Comparison of ENCODE assay signal across 8 cellular contexts in genomic region chr17:409848-410673, GRCh38. TPM values are rescaled to one million over a fixed set of nuclear protein-coding genes. Genes with fewer than 3 reads are reported as not detected.
DNase-seq lines count a peak whose midpoint lies in the region; ATAC-seq, FAIRE-seq and TF ChIP-seq lines count a peak whose summit lies in the region.

No MANE protein-coding gene starts in this region.

- H2AK5ac ChIP-seq in H1 (ENCODE audit: low read depth, low read length), result peak overlapping the region; percentile 49; the same call in 1 of the 2 replicates

- no peaks in the 10 kb centered on the region for H3K79me2 ChIP-seq in H1 (ENCODE audit: control insufficient read depth in 1 of 2, insufficient read depth in 2 of 2, low read length in 2 of 2)

- H2BK15ac ChIP-seq in H1 (ENCODE audit: low read length), result 0 out of 2 replicates have a peak overlapping the region, but pooled peaks have one; percentile 72

- peak overlapping the region; percentile 78 for H3K4me3 Mint-ChIP-seq in activated CD8-positive, alpha-beta memory T cell treated with anti-CD3 and anti-CD28 coated beads, Interleukin-2, amount 10 ng/mL, durations not matched to agents 7 days and 5 days
- peak overlapping the region; percentile 87 for H3K4me3 Mint-ChIP-seq in memory B cell

- H3K9me3 Mint-ChIP-seq in activated CD8-positive, alpha-beta memory T cell treated with anti-CD3 and anti-CD28 coated beads, Interleukin-2, amount 10 ng/mL, durations not matched to agents 7 days and 5 days (ENCODE audit: low read depth), result no peaks in the 10 kb centered on the region
- H3K9me3 Mint-ChIP-seq in memory B cell, result no peaks in the 10 kb centered on the region

- H3K23ac ChIP-seq in H1 (ENCODE audit: insufficient read length), result no peak overlapping the region

- H3K36me3 ChIP-seq in H1 (ENCODE audit: control insufficient read depth in 2 of 4, insufficient read depth in 4 of 4, low read length in 3 of 4), result 0 out of 8 replicates have a peak, but pooled peaks cover 0 to 3% (median 0%) of the 10 kb centered on the region in 4 experiments

- H4K5ac ChIP-seq in H1 (ENCODE audit: insufficient read length, low read depth, low read length), result peak overlapping the region; percentile 65

- H3K4me1 ChIP-seq in H1 (replicated peaks in 1 of 4; ENCODE audit: control insufficient read depth in 3 of 4, insufficient read depth in 4 of 4, low read length in 3 of 4), result peaks cover 0 to 8% (median 3%) of the 10 kb centered on the region in 4 experiments; a peak in 4 of 7 replicates

- 0 out of 4 replicates have a peak, but pooled peaks of 1 of the 2 experiments have one; percentile 0 for TF ChIP-seq RAD21 in H1 (IDR thresholded peaks at IDR 0.05 in 1 of 2, conservative IDR thresholded peaks at IDR 0.05 in 1 of 2; ENCODE audit: low read depth in 2 of 2, low read length in 2 of 2)

- peak overlapping the region; percentile 9 for H3K56ac ChIP-seq in H1 (replicated peaks; ENCODE audit: insufficient read length, low read depth, low read length)

- H3K4ac ChIP-seq in H1 (replicated peaks; ENCODE audit: insufficient read length, low read depth, low read length), result peak overlapping the region; percentile 47

- peak; percentile 100 for FAIRE-seq in H1 (lab: Jason Lieb, UNC)

- POLR2A ChIA-PET in H1 (lab: Charles Lee; ENCODE audit: partially characterized antibody), result interaction anchor here (0.6 kb wide), 1 partner anchor 263 kb away, joined by 3 read pairs; no protein-coding TSS in a partner anchor

- TF ChIP-seq POLR2A in H1 (IDR thresholded peaks at IDR 0.05; ENCODE audit: control extremely low read depth in 1 of 2, low read depth in 2 of 2, low read length in 2 of 2), result peak in 1 of 2 experiments; percentile 47; a peak in 1 of 3 replicates

- no peak overlapping the region for H2BK120ac ChIP-seq in H1 (replicated peaks; ENCODE audit: low read depth, low read length)

- no peaks in the 10 kb centered on the region; the same call in 1 of the 2 replicates for H3K79me1 ChIP-seq in H1 (ENCODE audit: low read depth, low read length)

- peak overlapping the region in 2 of 4 experiments; percentile 54 to 56; a peak in 4 of 7 replicates for H3K9ac ChIP-seq in H1 (replicated peaks in 1 of 4; ENCODE audit: extremely low read depth in 1 of 4, low read depth in 3 of 4, low read length in 3 of 4)

- H2BK20ac ChIP-seq in H1 (ENCODE audit: low read length), result no peak overlapping the region

- H3K4me2 ChIP-seq in H1 (ENCODE audit: insufficient read depth in 1 of 2, low read depth in 2 of 2, low read length in 2 of 2), result peak overlapping the region; percentile 87 to 93

- TF ChIP-seq EP300 in H1 (IDR thresholded peaks at IDR 0.05; ENCODE audit: borderline replicate concordance in 1 of 2, low read depth in 2 of 2, low read length in 2 of 2), result no peak

- H4K91ac ChIP-seq in H1 (replicated peaks; ENCODE audit: insufficient read length, low read length), result peak overlapping the region; percentile 37

- H2AFZ ChIP-seq in H1 (ENCODE audit: low read length), result peak overlapping the region; percentile 70; the same call in 1 of the 2 replicates

- no peaks in the 10 kb centered on the region for H3K27me3 ChIP-seq in H1 (replicated peaks in 1 of 4; ENCODE audit: control insufficient read depth in 3 of 4, extremely low read depth in 1 of 4, insufficient read depth in 3 of 4, low read length in 3 of 4)

- H2BK5ac ChIP-seq in H1 (ENCODE audit: low read depth, low read length), result peak overlapping the region; percentile 82

- no peak overlapping the region for H2BK12ac ChIP-seq in H1 (ENCODE audit: low read depth, low read length)

- H3K36me3 Mint-ChIP-seq in activated CD8-positive, alpha-beta memory T cell treated with anti-CD3 and anti-CD28 coated beads, Interleukin-2, amount 10 ng/mL, durations not matched to agents 7 days and 5 days, result peaks cover 23% of the 10 kb centered on the region
- H3K36me3 Mint-ChIP-seq in memory B cell, result peaks cover 6% of the 10 kb centered on the region

- peak overlapping the region; percentile 50 to 76 (median 65) for H3K4me3 ChIP-seq in H1 (ENCODE audit: extremely low read depth in 1 of 4, insufficient read depth in 2 of 4, low read depth in 3 of 4, low read length in 4 of 4)

- peaks cover 3% of the 10 kb centered on the region for H3K27me3 Mint-ChIP-seq in activated CD8-positive, alpha-beta memory T cell treated with anti-CD3 and anti-CD28 coated beads, Interleukin-2, amount 10 ng/mL, durations not matched to agents 7 days and 5 days
- H3K27me3 Mint-ChIP-seq in memory B cell, result no peaks in the 10 kb centered on the region

- H3K18ac ChIP-seq in H1 (ENCODE audit: extremely low read depth, low read length), result peak overlapping the region; percentile 52; the same call in 1 of the 2 replicates

- 0 out of 2 replicates have a peak overlapping the region, but pooled peaks have one; percentile 44 for H3K27ac ChIP-seq in H1 (ENCODE audit: low read depth, low read length)

- no peaks in the 10 kb centered on the region for H3K9me3 ChIP-seq in H1 (ENCODE audit: insufficient read depth in 2 of 2, low read depth in 1 of 2, low read length in 1 of 2)

- no peak overlapping the region for H3K14ac ChIP-seq in H1 (ENCODE audit: insufficient read length)

- peaks cover 55% of the 10 kb centered on the region for H3K4me1 Mint-ChIP-seq in activated CD8-positive, alpha-beta memory T cell treated with anti-CD3 and anti-CD28 coated beads, Interleukin-2, amount 10 ng/mL, durations not matched to agents 7 days and 5 days
- H3K4me1 Mint-ChIP-seq in memory B cell, result peaks cover 41% of the 10 kb centered on the region

- no peak for TF ChIP-seq CTCF in H1 (IDR thresholded peaks at IDR 0.05; ENCODE audit: control extremely low read depth in 1 of 3, insufficient read depth in 1 of 3, low read depth in 1 of 3, low read length in 3 of 3)

- H4K20me1 ChIP-seq in H1 (replicated peaks in 1 of 2; ENCODE audit: control insufficient read depth in 1 of 2, insufficient read depth in 2 of 2, low read length in 2 of 2), result no peaks in the 10 kb centered on the region

- ATAC-seq in GM21367 (IDR thresholded peaks at IDR 0.05; ENCODE audit: unreplicated experiment) (peak; percentile 53), memory B cell (ENCODE audit: low read depth) (peak; percentile 84)
- ATAC-seq in activated CD8-positive, alpha-beta memory T cell treated with anti-CD3 and anti-CD28 coated beads, Interleukin-2, amount 10 ng/mL, durations not matched to agents 7 days and 5 days, result peak; percentile 88

- CTCF ChIA-PET in activated CD8-positive, alpha-beta memory T cell treated with anti-CD3 and anti-CD28 coated beads, Interleukin-2, amount 10 ng/mL, durations not matched to agents 7 days and 5 days (lab: Charles Lee), result interaction anchor here (0.7 to 3.2 kb wide), 5 partner anchors 11 to 571 kb away, joined by 3 to 128 read pairs (median 5); no protein-coding TSS in a partner anchor
- CTCF ChIA-PET in H1 (lab: Charles Lee; ENCODE audit: partially characterized antibody), result interaction anchor here (1.0 to 3.2 kb wide), 5 partner anchors 31 to 290 kb away, joined by 3 to 73 read pairs (median 4); no protein-coding TSS in a partner anchor

- DNase-seq in COR-L47 (lab: John Stamatoyannopoulos, UW) (peak; percentile 95), HT1080 (ENCODE audit: low read depth) (peak; percentile 98), NOMO-1 treated with DMSO at 0.1 percent for 48 hours (lab: John Stamatoyannopoulos, UW; ENCODE audit: unreplicated experiment) (peak; percentile 99), H1 (ENCODE audit: low read depth in 1 of 2, low spot score in 2 of 2) (peak; percentile 100), memory B cell (ENCODE audit: low spot score in 2 of 2) (peak; percentile 98)
- DNase-seq in activated CD8-positive, alpha-beta memory T cell treated with anti-CD3 and anti-CD28 coated beads, Interleukin-2, amount 10 ng/mL, durations not matched to agents 7 days and 5 days, result peak; percentile 100
- peak; percentile 100 for DNase-seq in stimulated activated CD8-positive, alpha-beta memory T cell treated with anti-CD3 and anti-CD28 coated beads, Interleukin-12 subunit alpha, Interleukin-12 subunit beta, amount 100 ng/mL, for 1 hour (ENCODE audit: low read depth)

- peaks cover 4% of the 10 kb centered on the region; the same call in 1 of the 2 replicates for H3K23me2 ChIP-seq in H1 (ENCODE audit: low read depth, low read length)

- 2% methylated on average over 58 of the region's 87 CpGs; no CpG with 5 or more reads in 1 of the 2 experiments for WGBS in H1 (ENCODE audit: extremely low coverage in 1 of 2, insufficient coverage in 1 of 2, insufficient read length in 1 of 2, insufficient replicate concordance in 2 of 2, low coverage in 1 of 2, low lambda C conversion rate in 2 of 2, missing lambda C conversion rate in 1 of 2), 2 experiments

- H4K8ac ChIP-seq in H1 (ENCODE audit: extremely low read depth, insufficient read depth, low read length), result peak overlapping the region; percentile 82; the same call in 1 of the 2 replicates

- peak overlapping the region; percentile 92 for H3K27ac Mint-ChIP-seq in activated CD8-positive, alpha-beta memory T cell treated with anti-CD3 and anti-CD28 coated beads, Interleukin-2, amount 10 ng/mL, durations not matched to agents 7 days and 5 days
- peak overlapping the region; percentile 99 for H3K27ac Mint-ChIP-seq in memory B cell

RNA-seq across cellular contexts. Expression of gene RFLNB, which starts 35.7 kb away (rescaled TPM):
- 20.9 and 26.1 TPM in 2 replicates for total RNA-seq in HT1080 (2014; rRNA removed; shearing (Covaris generic))
- polyA plus RNA-seq in HT1080 (2015; cell fraction: cytosol; rRNA removed), result 26.6 and 26.8 TPM in 2 replicates
- 8.1 and 9.2 TPM in 2 replicates for polyA plus RNA-seq in HT1080 (2015; cell fraction: nucleus; rRNA removed)
- 10 to 100 TPM; 65.4 to 74.4 TPM for total RNA-seq in activated CD8-positive, alpha-beta memory T cell treated with anti-CD3 and anti-CD28 coated beads, Interleukin-2, amount 10 ng/mL, durations not matched to agents 7 days and 5 days
- 56.5 and 58.4 TPM in 2 replicates for total RNA-seq in H1 (2021; fragmentation: NEBNext Ultra II Directional; extraction: Animal tissue kit (Norgen Biotek cat#: 25700))
- 9.4 and 11.6 TPM in 2 replicates for polyA plus RNA-seq in H1 (2011; rRNA removed)
- polyA plus RNA-seq in H1 (2011; cell fraction: cytosol; rRNA removed), result 10.8 TPM
- polyA plus RNA-seq in H1 (2011; cell fraction: nucleus; rRNA removed), result 9.3 TPM
- polyA plus RNA-seq in H1 (2012, experiment 1 of 2), result 22.5 to 28.3 TPM (median 25.2 TPM) in 4 replicates
- 23.8 TPM for polyA plus RNA-seq in H1 (2012, experiment 2 of 2)
- 42.9 TPM for polyA plus RNA-seq in H1 (2013, experiment 1 of 2)
- polyA plus RNA-seq in H1 (2013, experiment 2 of 2), result 45.8 TPM
- 8.4 and 9.3 TPM in 2 replicates for polyA minus RNA-seq in H1 (2011; rRNA and poly(A)+ RNA removed)
- polyA minus RNA-seq in H1 (2011; cell fraction: cytosol; rRNA and poly(A)+ RNA removed), result 13.5 TPM
- polyA minus RNA-seq in H1 (2011; cell fraction: nucleus; rRNA and poly(A)+ RNA removed), result 6.2 TPM

RNA-seq across cellular contexts. Expression of gene RPH3AL, which starts 57.5 kb away (rescaled TPM):
- 2.2 and 3.8 TPM in 2 replicates for total RNA-seq in HT1080 (2014; rRNA removed; shearing (Covaris generic))
- 2.4 and 3.0 TPM in 2 replicates for polyA plus RNA-seq in HT1080 (2015; cell fraction: cytosol; rRNA removed)
- 2.0 and 2.5 TPM in 2 replicates for polyA plus RNA-seq in HT1080 (2015; cell fraction: nucleus; rRNA removed)
- 1 to 10 TPM; 1.2 to 2.9 TPM for total RNA-seq in activated CD8-positive, alpha-beta memory T cell treated with anti-CD3 and anti-CD28 coated beads, Interleukin-2, amount 10 ng/mL, durations not matched to agents 7 days and 5 days
- total RNA-seq in H1 (2021; fragmentation: NEBNext Ultra II Directional; extraction: Animal tissue kit (Norgen Biotek cat#: 25700)), result 5.6 and 6.1 TPM in 2 replicates
- polyA plus RNA-seq in H1 (2011; rRNA removed), result 5.8 and 10.7 TPM in 2 replicates
- 6.1 TPM for polyA plus RNA-seq in H1 (2011; cell fraction: cytosol; rRNA removed)
- 8.3 TPM for polyA plus RNA-seq in H1 (2011; cell fraction: nucleus; rRNA removed)
- polyA plus RNA-seq in H1 (2012, experiment 1 of 2), result 4.1 to 6.5 TPM (median 4.9 TPM) in 4 replicates
- polyA plus RNA-seq in H1 (2012, experiment 2 of 2), result 6.6 TPM
- 3.9 TPM for polyA plus RNA-seq in H1 (2013, experiment 1 of 2)
- 4.0 TPM for polyA plus RNA-seq in H1 (2013, experiment 2 of 2)
- 2.3 and 2.7 TPM in 2 replicates for polyA minus RNA-seq in H1 (2011; rRNA and poly(A)+ RNA removed)
- 4.3 TPM for polyA minus RNA-seq in H1 (2011; cell fraction: cytosol; rRNA and poly(A)+ RNA removed)
- 9.9 TPM for polyA minus RNA-seq in H1 (2011; cell fraction: nucleus; rRNA and poly(A)+ RNA removed)

Comparison
In these comparisons a context has a peak if more than half of its experiments do, and no peak if none do; other contexts are left out.
1. Peak in every context shown above with its lines: DNase-seq, ATAC-seq, H3K4me3 ChIP-seq and H3K27ac ChIP-seq.